Comparison of ENCODE assay signal across 18 cellular contexts in the genomic region with DNA sequence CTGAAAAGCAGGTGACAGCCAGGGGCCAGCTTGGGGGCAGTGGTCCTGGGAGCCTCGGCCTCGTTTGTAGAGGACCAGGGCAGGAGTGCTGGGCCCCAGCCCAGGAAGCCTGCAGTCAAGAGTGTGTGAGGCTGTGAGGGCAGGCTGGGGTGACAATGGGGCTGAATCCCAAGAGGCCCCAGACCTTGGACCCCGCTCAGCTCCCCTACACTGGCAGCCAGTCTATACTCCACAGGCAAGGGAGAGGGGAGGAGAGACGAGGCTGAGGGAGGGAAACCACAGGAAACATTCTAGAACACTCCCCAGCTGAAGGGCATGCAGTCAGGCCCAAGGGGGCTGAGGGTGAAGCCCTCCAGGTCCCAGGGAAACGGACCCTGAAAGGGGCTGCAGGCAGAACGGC.
"Had no signal": no experiment of that assay in that cellular context is flagged by ENCODE, and none has a peak within 500 bp of the region (broad histone marks: within the 10 kb centered on the region; RNA-seq: fewer than 3 reads in every experiment).

No MANE protein-coding gene starts in this region.

- H3K27me3 Mint-ChIP-seq: naive B cell; stimulated activated naive CD8-positive, alpha-beta T cell treated with anti-CD3 and anti-CD28 coated beads, Interleukin-15, amount 100 ng/mL, for 72 hours had no signal

- H3K4me3 ChIP-seq: adrenal gland, mucosa of descending colon, psoas muscle, vagina had no signal

- H3K27ac Mint-ChIP-seq: naive B cell had no signal

- H3K9me3 Mint-ChIP-seq: activated naive CD4-positive, alpha-beta T cell treated with anti-CD3 and anti-CD28 coated beads, Interleukin-2, amount 50 U/mL, for 72 hours; naive B cell; neural crest cell; stimulated activated naive CD8-positive, alpha-beta T cell treated with anti-CD3 and anti-CD28 coated beads, Interleukin-15, amount 100 ng/mL, for 72 hours had no signal

- H3K9me3 ChIP-seq: adrenal gland, mucosa of descending colon, psoas muscle, vagina had no signal

- DNase-seq: activated CD4-positive, alpha-beta T cell treated with anti-CD3 and anti-CD28 coated beads for 1 hour; activated gamma-delta T cell; activated T-cell treated with anti-CD3 and anti-CD28 coated beads, Interleukin-2, amount 50 U/mL, for 48 hours; effector memory CD4-positive, alpha-beta T cell; mesenchymal stem cell; mucosa of descending colon; naive B cell; psoas muscle; small intestine; stimulated activated CD4-positive, alpha-beta T cell treated with anti-CD3 and anti-CD28 coated beads, Interleukin-4, amount 100 ng/mL, for 1 hour; stimulated activated naive CD8-positive, alpha-beta T cell treated with anti-CD3 and anti-CD28 coated beads, Interleukin-15, amount 100 ng/mL, for 72 hours; T-helper 2 cell; WERI-Rb-1 had no signal

- H3K27ac ChIP-seq: psoas muscle, vagina, WERI-Rb-1 had no signal

- ATAC-seq: activated naive CD4-positive, alpha-beta T cell treated with anti-CD3 and anti-CD28 coated beads, Interleukin-2, amount 50 U/mL, for 72 hours; mucosa of descending colon; psoas muscle; right cardiac atrium; stimulated activated naive CD8-positive, alpha-beta T cell treated with anti-CD3 and anti-CD28 coated beads, Interleukin-15, amount 100 ng/mL, for 72 hours had no signal

- H3K27me3 ChIP-seq: adrenal gland, vagina had no signal
